20 cellular contexts compared by ENCODE assay signal in the genomic region with DNA sequence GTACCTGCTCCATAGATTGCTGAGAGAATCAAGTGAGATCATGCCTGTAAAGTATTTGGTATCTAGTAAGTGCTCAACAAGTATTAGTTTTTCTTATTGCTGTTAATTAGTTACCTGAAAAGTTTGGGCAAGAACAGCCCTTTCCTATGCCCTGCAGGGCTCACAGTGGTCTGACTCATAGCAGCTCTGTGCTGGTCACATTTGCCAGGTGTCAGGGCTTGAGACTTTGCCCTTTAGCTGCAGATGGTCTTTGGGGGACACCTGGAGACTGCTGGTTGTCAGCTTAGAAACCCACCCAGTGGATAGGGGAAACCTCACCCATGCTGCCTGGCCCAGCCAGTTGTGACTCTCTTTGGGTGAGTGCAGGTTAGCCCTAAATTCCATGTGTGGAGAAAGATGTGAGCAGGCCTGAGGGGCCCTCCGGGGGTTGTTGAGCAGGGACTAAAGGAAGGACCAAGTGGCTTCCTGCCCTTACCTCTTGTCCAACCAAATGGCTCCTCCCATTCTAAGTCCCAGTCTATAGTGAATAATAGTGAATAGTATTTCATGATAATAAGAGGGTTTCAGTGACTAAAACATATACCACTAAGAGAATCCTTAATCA. TPM values are rescaled to one million over a fixed set of nuclear protein-coding genes. Genes with fewer than 3 reads are reported as not detected.
DNase-seq lines count a peak whose midpoint lies in the region; ATAC-seq, FAIRE-seq and TF ChIP-seq lines count a peak whose summit lies in the region.
"Had no signal": no experiment of that assay in that cellular context is flagged by ENCODE, and none has a peak within 500 bp of the region (broad histone marks: within the 10 kb centered on the region; RNA-seq: fewer than 3 reads in every experiment).

No MANE protein-coding gene starts in this region.

- H3K9ac ChIP-seq in HepG2 (ENCODE audit: insufficient read depth, low read depth, low read length) (no peak overlapping the region), mesendoderm (ENCODE audit: low read length) (no peak overlapping the region)

- FAIRE-seq in HepG2 (lab: Jason Lieb, UNC), result no peak
- FAIRE-seq: GM12891 had no signal

- H2AFZ ChIP-seq in HepG2 (ENCODE audit: low read length), result no peak overlapping the region
- H2AFZ ChIP-seq: PC-9 had no signal

- TF ChIP-seq EP300 in HepG2 (IDR thresholded peaks at IDR 0.05; ENCODE audit: low read depth in 2 of 2, low read length in 2 of 2), result no peak
- no peak for TF ChIP-seq EP300 in HepG2 (CRISPR knock-in tag; IDR thresholded peaks at IDR 0.05; ENCODE audit: borderline replicate concordance)

- peaks cover 2 to 35% of the 10 kb centered on the region in 2 donors for H3K4me1 ChIP-seq in ascending aorta
- H3K4me1 ChIP-seq in HepG2 (ENCODE audit: insufficient read depth, low read length), result peaks cover 53% of the 10 kb centered on the region
- peaks cover 22 to 69% of the 10 kb centered on the region in 2 donors for H3K4me1 ChIP-seq in thoracic aorta (ENCODE audit: control insufficient read depth in 1 of 2, low read depth in 2 of 2)
- H3K4me1 ChIP-seq in mesendoderm (ENCODE audit: control insufficient read depth, low read depth, low read length), result peaks cover 10% of the 10 kb centered on the region

- H2BK5ac ChIP-seq in mesendoderm (ENCODE audit: low read length), result no peak overlapping the region

- no peak overlapping the region for H3K23ac ChIP-seq in mesendoderm (ENCODE audit: low read length)

- intact Hi-C loops in ascending aorta (cut with DNase I), result no loop called here
- intact Hi-C loops in HepG2 (cut with micrococcal nuclease; ENCODE audit: unreplicated experiment), result no loop called here

- no peak overlapping the region for H3K4me2 ChIP-seq in HepG2 (ENCODE audit: low read depth, low read length)
- no peak overlapping the region for H3K4me2 ChIP-seq in mesendoderm (ENCODE audit: low read length)
- H3K4me2 ChIP-seq: PC-9 had no signal

- TF ChIP-seq CTCF in HFFc6 (IDR thresholded peaks at IDR 0.05) (no peak), ascending aorta (IDR thresholded peaks at IDR 0.05) (no peak), HepG2 (CRISPR knock-in tag; IDR thresholded peaks at IDR 0.05) (no peak), thoracic aorta (IDR thresholded peaks at IDR 0.05) (no peak)

- no peak overlapping the region for H3K56ac ChIP-seq in mesendoderm (ENCODE audit: low read length)

- H3K27me3 Mint-ChIP-seq in HFFc6 (ENCODE audit: insufficient read depth), result peaks cover 1% of the 10 kb centered on the region; the same call in 1 of the 2 replicates
- H3K27me3 Mint-ChIP-seq: activated CD4-positive, alpha-beta T cell treated with anti-CD3 and anti-CD28 coated beads, Interleukin-2, amount 10 ng/mL, durations not matched to agents 7 days and 5 days; brain had no signal

- H2BK120ac ChIP-seq in mesendoderm (ENCODE audit: low read depth, low read length), result no peak overlapping the region

- BruUV-seq in HepG2 (replicated peaks; lab: Mats Ljungman, UMichigan), result no TSS peak

- no peak for TF ChIP-seq RAD21 in HepG2 (CRISPR knock-in tag; IDR thresholded peaks at IDR 0.05)

- H3K4me3 ChIP-seq in ascending aorta, result no peak overlapping the region
- no peak overlapping the region for H3K4me3 ChIP-seq in HepG2 (replicated peaks in 1 of 3; ENCODE audit: insufficient read depth in 1 of 3, low read depth in 2 of 3, low read length in 3 of 3)
- no peak overlapping the region for H3K4me3 ChIP-seq in thoracic aorta
- H3K4me3 ChIP-seq in mesendoderm (ENCODE audit: low read length), result no peak overlapping the region
- H3K4me3 ChIP-seq: dorsolateral prefrontal cortex, PC-9 had no signal

- no peaks in the 10 kb centered on the region for H3K36me3 ChIP-seq in ascending aorta
- H3K36me3 ChIP-seq in HepG2 (replicated peaks in 1 of 2; ENCODE audit: control insufficient read depth in 1 of 2, insufficient read depth in 2 of 2, low read length in 2 of 2), result peaks cover 32 to 63% of the 10 kb centered on the region in 2 experiments
- H3K36me3 ChIP-seq in thoracic aorta, result no peaks in the 10 kb centered on the region
- H3K36me3 ChIP-seq in mesendoderm (ENCODE audit: control insufficient read depth, insufficient read depth, low read length), result peaks cover 1% of the 10 kb centered on the region
- H3K36me3 ChIP-seq: esophagus muscularis mucosa had no signal

- H3K36me3 Mint-ChIP-seq in HFFc6 (ENCODE audit: low read depth), result peaks cover 12% of the 10 kb centered on the region

- POLR2A ChIA-PET in HepG2 (lab: Yijun Ruan, JAX), result interaction anchor here (0.5 to 13.2 kb wide), 4 partner anchors 10 to 56 kb away, joined by 3 to 252 read pairs (median 6); no protein-coding TSS in a partner anchor

- H3K9me3 ChIP-seq in ascending aorta, result no peaks in the 10 kb centered on the region
- no peaks in the 10 kb centered on the region for H3K9me3 ChIP-seq in HepG2 (ENCODE audit: low read length)
- no peaks in the 10 kb centered on the region for H3K9me3 ChIP-seq in thoracic aorta
- H3K9me3 ChIP-seq: esophagus muscularis mucosa had no signal

- TF ChIP-seq POLR2A in HepG2 (IDR thresholded peaks at IDR 0.05; ENCODE audit: insufficient read depth in 1 of 2, low read depth in 2 of 2, low read length in 2 of 2), result no peak

- H3K4me1 Mint-ChIP-seq in HFFc6 (ENCODE audit: low read depth), result peaks cover 56% of the 10 kb centered on the region
- H3K4me1 Mint-ChIP-seq: activated CD4-positive, alpha-beta T cell treated with anti-CD3 and anti-CD28 coated beads, Interleukin-2, amount 10 ng/mL, durations not matched to agents 7 days and 5 days had no signal

- in situ Hi-C loops in HepG2 (cut with HindIII; ENCODE audit: extremely low pct_ligation_motif_present, low pct_unique_long_range_greater_than_20kb), result no loop called here

- no peak overlapping the region for H3K4ac ChIP-seq in mesendoderm (ENCODE audit: low read depth, low read length)

- peaks cover 44% of the 10 kb centered on the region for H4K20me1 ChIP-seq in HepG2 (ENCODE audit: insufficient read depth, low read length)

- H4K5ac ChIP-seq in mesendoderm (ENCODE audit: low read length), result no peak overlapping the region

- H3K9me3 Mint-ChIP-seq in HFFc6, result no peaks in the 10 kb centered on the region
- H3K9me3 Mint-ChIP-seq: activated CD4-positive, alpha-beta T cell treated with anti-CD3 and anti-CD28 coated beads, Interleukin-2, amount 10 ng/mL, durations not matched to agents 7 days and 5 days; activated naive CD4-positive, alpha-beta T cell treated with anti-CD3 and anti-CD28 coated beads for 36 hours had no signal

- H4K8ac ChIP-seq in mesendoderm (ENCODE audit: low read depth, low read length), result no peak overlapping the region

- CTCF ChIA-PET in HepG2 (lab: Yijun Ruan, JAX; ENCODE audit: low intra/inter-chr PET ratio, low total read pairs), result no interaction called here

- H3K79me1 ChIP-seq in mesendoderm (ENCODE audit: low read length), result peaks cover 17% of the 10 kb centered on the region

- no peak overlapping the region for H2AK5ac ChIP-seq in mesendoderm (ENCODE audit: low read length)

- DNase-seq in HFFc6, result no peak
- DNase-seq in ascending aorta (ENCODE audit: low spot score in 2 of 2), result no peak
- DNase-seq in HepG2 (ENCODE audit: low spot score), result no peak
- no peak for DNase-seq in thoracic aorta (ENCODE audit: low spot score)
- no peak for DNase-seq in mesendoderm
- DNase-seq in hepatic stellate cell (ENCODE audit: low spot score), result no peak
- no peak for DNase-seq in dedifferentiated amniotic fluid mesenchymal stem cell (ENCODE audit: extremely low spot score)
- DNase-seq: activated CD4-positive, alpha-beta T cell treated with anti-CD3 and anti-CD28 coated beads, Interleukin-2, amount 10 ng/mL, durations not matched to agents 7 days and 5 days; activated naive CD4-positive, alpha-beta T cell treated with anti-CD3 and anti-CD28 coated beads for 36 hours; activated T-cell treated with anti-CD3 and anti-CD28 coated beads, Interleukin-2, amount 50 U/mL, for 1 hour; dorsolateral prefrontal cortex; GDM1; KBM-7; NCI-H1092 treated with DMSO at 0.1 percent for 48 hours; stimulated activated CD4-positive, alpha-beta T cell treated with anti-CD3 and anti-CD28 coated beads, Interleukin-1b, Interleukin-23, amount 100 ng/mL, for 48 hours had no signal

- WGBS in HepG2 (ENCODE audit: low lambda C conversion rate), result 71% methylated on average over 1 of the region's 1 CpG
- no CpG with 5 or more reads among the region's 1 CpG for WGBS in mesendoderm (ENCODE audit: extremely low coverage, insufficient coverage, low lambda C conversion rate)

- H3K27ac ChIP-seq in ascending aorta (peak overlapping the region; percentile 0 to 64), HepG2 (ENCODE audit: extremely low read length, insufficient read depth, low read length) (peak overlapping the region; percentile 35), thoracic aorta (peak overlapping the region; percentile 59 to 60), mesendoderm (ENCODE audit: low read depth, low read length) (no peak overlapping the region)
- H3K27ac ChIP-seq: dorsolateral prefrontal cortex, HL-60, PC-9 had no signal

- H3K27ac Mint-ChIP-seq in HFFc6, result peak overlapping the region; percentile 79; the same call in 1 of the 2 replicates
- H3K27ac Mint-ChIP-seq: activated CD4-positive, alpha-beta T cell treated with anti-CD3 and anti-CD28 coated beads, Interleukin-2, amount 10 ng/mL, durations not matched to agents 7 days and 5 days; activated naive CD4-positive, alpha-beta T cell treated with anti-CD3 and anti-CD28 coated beads for 36 hours had no signal

- ATAC-seq in HepG2 (no peak; the same call in 2 of the 3 replicates), thoracic aorta (ENCODE audit: insufficient number of reproducible peaks, low FRiP score, low read depth) (no peak)

- no peak overlapping the region for H3K4me3 Mint-ChIP-seq in HFFc6
- H3K4me3 Mint-ChIP-seq: activated CD4-positive, alpha-beta T cell treated with anti-CD3 and anti-CD28 coated beads, Interleukin-2, amount 10 ng/mL, durations not matched to agents 7 days and 5 days; activated naive CD4-positive, alpha-beta T cell treated with anti-CD3 and anti-CD28 coated beads for 36 hours had no signal

- no peak overlapping the region for H3K18ac ChIP-seq in mesendoderm (ENCODE audit: low read length)

- no peak overlapping the region for H2BK15ac ChIP-seq in mesendoderm (replicated peaks; ENCODE audit: low read depth)

- H3K27me3 ChIP-seq in ascending aorta (no peaks in the 10 kb centered on the region), HepG2 (ENCODE audit: control insufficient read depth in 1 of 2, insufficient read depth in 2 of 2, low read length in 2 of 2) (no peaks in the 10 kb centered on the region), thoracic aorta (replicated peaks; ENCODE audit: insufficient read depth) (no peaks in the 10 kb centered on the region), mesendoderm (ENCODE audit: insufficient read depth, low read length, poor library complexity) (no peaks in the 10 kb centered on the region)

- H3K79me2 ChIP-seq in HepG2 (ENCODE audit: insufficient read depth, low read length) (peaks cover 72% of the 10 kb centered on the region), mesendoderm (ENCODE audit: control insufficient read depth, insufficient read depth, low read length) (peaks cover 6% of the 10 kb centered on the region)

RNA-seq across cellular contexts. Expression of gene COL27A1, which starts 9.0 kb away (rescaled TPM):
- 10 to 100 TPM; 22.2 to 24.1 (median 23.4) TPM for total RNA-seq in HFFc6 (2021; fragmentation: NEBNext Ultra II Directional; extraction: Animal tissue kit (Norgen Biotek cat#: 25700))
- total RNA-seq in ascending aorta (9.3 TPM), HepG2 (2016; rRNA removed; fragmentation: Illumina TruSeq; extraction: Trizol) (13.1 and 71.3 TPM in 2 replicates), thoracic aorta (10 to 100 TPM; 18.5 to 57.1 TPM)
- 24.4 and 27.4 TPM in 2 replicates for total RNA-seq in HepG2 (2016; cell fraction: cytosol; rRNA removed; fragmentation: Illumina TruSeq; extraction: Trizol; ENCODE audit: low read depth)
- total RNA-seq in HepG2 (2016; cell fraction: insoluble cytoplasmic fraction; rRNA removed; fragmentation: Illumina TruSeq; extraction: Trizol), result 11.3 and 76.4 TPM in 2 replicates
- 17.0 and 18.6 TPM in 2 replicates for total RNA-seq in HepG2 (2016; cell fraction: membrane; rRNA removed; fragmentation: Illumina TruSeq; extraction: Trizol)
- 127 and 145 TPM in 2 replicates for total RNA-seq in HepG2 (2016; cell fraction: nucleus; rRNA removed; fragmentation: Illumina TruSeq; extraction: Trizol)
- polyA plus RNA-seq in HepG2 (2011; rRNA removed), result 89.1 and 105 TPM in 2 replicates
- polyA plus RNA-seq in HepG2 (2011; cell fraction: cytosol; rRNA removed), result 8.5 and 16.4 TPM in 2 replicates
- 1,276 and 1,843 TPM in 2 replicates for polyA plus RNA-seq in HepG2 (2011; cell fraction: nucleus; rRNA removed)
- polyA plus RNA-seq in HepG2 (2012), result 63.8 and 83.6 TPM in 2 replicates
- 2.0 and 2.7 TPM in 2 replicates for polyA plus RNA-seq in HepG2 (2016; cell fraction: cytosol; fragmentation: Illumina TruSeq; extraction: Trizol; ENCODE audit: low read depth)
- 13.5 and 15.6 TPM in 2 replicates for polyA plus RNA-seq in HepG2 (2016; cell fraction: insoluble cytoplasmic fraction; fragmentation: Illumina TruSeq; extraction: Trizol; ENCODE audit: low read depth)
- 4.3 and 4.5 TPM in 2 replicates for polyA plus RNA-seq in HepG2 (2016; cell fraction: membrane; fragmentation: Illumina TruSeq; extraction: Trizol; ENCODE audit: low read depth)
- polyA plus RNA-seq in HepG2 (2016; cell fraction: nucleus; fragmentation: Illumina TruSeq; extraction: Trizol; ENCODE audit: insufficient read depth, low read depth), result 665 and 720 TPM in 2 replicates
- polyA minus RNA-seq in HepG2 (2011; rRNA and poly(A)+ RNA removed; ENCODE audit: low replicate concordance), result 11.6 and 59.4 TPM in 2 replicates
- polyA minus RNA-seq in HepG2 (2011; cell fraction: cytosol; rRNA and poly(A)+ RNA removed), result 5.5 and 10.9 TPM in 2 replicates
- 155 and 169 TPM in 2 replicates for polyA minus RNA-seq in HepG2 (2011; cell fraction: nucleus; rRNA and poly(A)+ RNA removed)
- polyA plus RNA-seq in mesendoderm (2013, experiment 1 of 2), result 13.9 TPM
- 13.5 TPM for polyA plus RNA-seq in mesendoderm (2013, experiment 2 of 2)
